ENCODE assay signal across 37 cellular contexts in the genomic region with DNA sequence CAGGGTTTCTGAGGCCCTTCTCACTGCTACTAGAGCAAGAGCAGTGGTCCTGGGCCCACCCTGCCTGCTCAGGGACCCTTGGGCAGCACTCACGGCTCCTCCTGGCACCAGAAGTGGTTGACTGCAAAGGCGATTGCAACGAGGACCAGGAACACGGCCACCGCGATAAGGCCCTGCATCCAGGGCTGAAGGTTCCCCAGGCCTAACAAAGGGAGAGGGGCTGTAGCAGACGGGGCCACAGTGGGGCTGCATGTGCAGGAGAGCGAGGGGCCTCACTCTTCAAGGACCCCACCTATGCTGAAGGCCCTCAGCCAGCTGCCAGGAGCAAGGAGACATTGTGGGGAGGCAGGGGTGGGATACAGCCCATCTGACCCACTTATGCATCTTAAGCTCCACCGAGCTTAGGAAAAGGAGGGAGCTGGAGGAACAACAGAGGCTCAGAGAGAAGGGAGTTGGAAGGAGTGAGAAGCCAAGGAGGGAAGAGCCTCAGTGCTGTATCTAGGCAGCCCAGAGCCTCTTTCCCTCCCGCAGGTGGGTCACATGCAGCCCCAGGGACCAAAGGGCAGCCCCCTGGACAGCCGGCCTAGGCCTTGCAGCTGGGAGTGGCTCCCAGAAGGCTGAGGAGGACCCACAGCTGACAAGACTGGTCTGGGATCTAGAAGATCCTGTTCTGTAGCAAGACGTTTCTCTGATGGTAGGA. TPM values are rescaled to one million over a fixed set of nuclear protein-coding genes. Genes with fewer than 3 reads are reported as not detected.
DNase-seq lines count a peak whose midpoint lies in the region; ATAC-seq, FAIRE-seq and TF ChIP-seq lines count a peak whose summit lies in the region.
"Had no signal": no experiment of that assay in that cellular context is flagged by ENCODE, and none has a peak within 500 bp of the region (broad histone marks: within the 10 kb centered on the region; RNA-seq: fewer than 3 reads in every experiment).

No MANE protein-coding gene starts in this region.

- H3K4me1 Mint-ChIP-seq in activated CD8-positive, alpha-beta memory T cell treated with anti-CD3 and anti-CD28 coated beads, Interleukin-2, amount 10 ng/mL, durations not matched to agents 7 days and 5 days: no peaks in the 10 kb centered on the region
- H3K4me1 Mint-ChIP-seq: activated naive CD8-positive, alpha-beta T cell treated with anti-CD3 and anti-CD28 coated beads for 36 hours had no signal

- H2AFZ ChIP-seq in K562 (ENCODE audit: low read depth, low read length): peak overlapping the region; percentile 22; the same call in 1 of the 2 replicates
- H2AFZ ChIP-seq in HepG2 (ENCODE audit: low read length): no peak overlapping the region
- H2AFZ ChIP-seq: PC-9 had no signal

- intact Hi-C loops in K562 (cut with micrococcal nuclease) (no loop called here), HepG2 (cut with micrococcal nuclease; ENCODE audit: unreplicated experiment) (no loop called here)

- H3K27me3 ChIP-seq in K562 (ENCODE audit: control insufficient read depth in 2 of 2, insufficient read depth in 2 of 2, low read length in 2 of 2) (no peaks in the 10 kb centered on the region), HepG2 (ENCODE audit: control insufficient read depth in 1 of 2, insufficient read depth in 2 of 2, low read length in 2 of 2) (no peaks in the 10 kb centered on the region)
- H3K27me3 ChIP-seq: breast epithelium, pancreas, testis, uterus had no signal

- FAIRE-seq in K562 (lab: Jason Lieb, UNC): no peak
- FAIRE-seq in HepG2 (lab: Jason Lieb, UNC): no peak
- FAIRE-seq: A204.1, GM18507, H54, keratinocyte, pancreas, small intestine had no signal

- H3K27ac Mint-ChIP-seq in activated CD8-positive, alpha-beta memory T cell treated with anti-CD3 and anti-CD28 coated beads, Interleukin-2, amount 10 ng/mL, durations not matched to agents 7 days and 5 days: no peak overlapping the region
- H3K27ac Mint-ChIP-seq: activated naive CD8-positive, alpha-beta T cell treated with anti-CD3 and anti-CD28 coated beads for 36 hours; T-helper 1 cell treated with Interleukin-12 subunit alpha and Interleukin-12 subunit beta and Interleukin-4 antibody, amounts not matched to agents 30 μg/mL and 1 μg/mL, for 36 hours had no signal

- TF ChIP-seq CTCF in K562 (IDR thresholded peaks at IDR 0.05 in 2 of 3, conservative IDR thresholded peaks at IDR 0.05 in 1 of 3; ENCODE audit: insufficient read depth in 2 of 3, low read depth in 1 of 3, low read length in 3 of 3): no peak
- TF ChIP-seq CTCF in HepG2 (CRISPR knock-in tag; IDR thresholded peaks at IDR 0.05): no peak

- no peaks in the 10 kb centered on the region for H3K9me3 ChIP-seq in K562 (replicated peaks; ENCODE audit: control insufficient read depth, insufficient read depth, low read depth, low read length)
- no peaks in the 10 kb centered on the region for H3K9me3 ChIP-seq in HepG2 (ENCODE audit: low read length)
- H3K9me3 ChIP-seq: breast epithelium, pancreas, testis, uterus had no signal

- H3K36me3 ChIP-seq in K562 (ENCODE audit: control insufficient read depth, insufficient read depth, low read length) (no peaks in the 10 kb centered on the region), HepG2 (replicated peaks in 1 of 2; ENCODE audit: control insufficient read depth in 1 of 2, insufficient read depth in 2 of 2, low read length in 2 of 2) (no peaks in the 10 kb centered on the region)
- H3K36me3 ChIP-seq: breast epithelium, pancreas, uterus had no signal

- in situ Hi-C loops in K562 (cut with MboI) (loop anchor here (10.0 kb wide), 1 partner anchor 517 kb away; no protein-coding TSS in a partner anchor), HepG2 (cut with HindIII; ENCODE audit: extremely low pct_ligation_motif_present, low pct_unique_long_range_greater_than_20kb) (loop anchor here (25.0 kb wide), 1 partner anchor 525 kb away; no protein-coding TSS in a partner anchor)

- H3K4me3 ChIP-seq in K562: no peak overlapping the region
- H3K4me3 ChIP-seq in HepG2 (replicated peaks in 1 of 3; ENCODE audit: insufficient read depth in 1 of 3, low read depth in 2 of 3, low read length in 3 of 3): peak overlapping the region in 1 of 3 experiments; percentile 31; a peak in 1 of 6 replicates
- H3K4me3 ChIP-seq: breast epithelium, pancreas, PC-9, testis, uterus had no signal

- TF ChIP-seq POLR2A in K562 (conservative IDR thresholded peaks at IDR 0.05) (no peak), HepG2 (IDR thresholded peaks at IDR 0.05; ENCODE audit: insufficient read depth in 1 of 2, low read depth in 2 of 2, low read length in 2 of 2) (no peak)

- H4K20me1 ChIP-seq in K562 (replicated peaks; ENCODE audit: control insufficient read depth, insufficient read depth, low read length) (no peaks in the 10 kb centered on the region), HepG2 (ENCODE audit: insufficient read depth, low read length) (no peaks in the 10 kb centered on the region)

- peak; percentile 34 for DNase-seq in activated CD8-positive, alpha-beta memory T cell treated with anti-CD3 and anti-CD28 coated beads, Interleukin-2, amount 10 ng/mL, durations not matched to agents 7 days and 5 days
- DNase-seq in activated CD8-positive, alpha-beta memory T cell treated with anti-CD3 and anti-CD28 coated beads, Interleukin-2, amount 50 U/mL, for 4 hours: no peak
- DNase-seq in K562 (ENCODE audit: extremely low read depth in 1 of 4, low spot score in 3 of 4): no peak
- DNase-seq in HepG2 (ENCODE audit: low spot score): no peak
- peak; percentile 17 for DNase-seq in stimulated activated CD8-positive, alpha-beta memory T cell treated with anti-CD3 and anti-CD28 coated beads, Interleukin-4, amount 100 ng/mL, for 48 hours
- no peak for DNase-seq in NOMO-1 (lab: John Stamatoyannopoulos, UW; ENCODE audit: unreplicated experiment in 2 of 2)
- DNase-seq: activated CD4-positive, alpha-beta T cell treated with anti-CD3 and anti-CD28 coated beads, Interleukin-2, amount 50 U/mL, for 4 hours; activated CD4-positive, CD25-positive, alpha-beta regulatory T cell; activated naive CD8-positive, alpha-beta T cell treated with anti-CD3 and anti-CD28 coated beads for 36 hours; anterior cingulate cortex; EL; Kasumi-1; NCI-H1417 treated with DMSO at 0.1 percent for 48 hours; NCI-H2029 treated with DMSO at 0.1 percent for 48 hours; NCI-H526; NK-92 treated with Interleukin-12 subunit alpha and Interleukin-12 subunit beta, amount 100 ng/mL, for 24 hours; pancreas; PC-9; retina; Right ventricle myocardium superior; small intestine; stimulated activated naive CD4-positive, alpha-beta T cell treated with Interleukin-2 at 50 U/mL for 16 hours; testis; uterus had no signal

- H3K4me2 ChIP-seq in K562 (ENCODE audit: insufficient read depth, low read length): no peak overlapping the region
- H3K4me2 ChIP-seq in HepG2 (ENCODE audit: low read depth, low read length): peak overlapping the region; percentile 47
- H3K4me2 ChIP-seq: PC-9 had no signal

- H3K79me2 ChIP-seq in K562 (ENCODE audit: control insufficient read depth, insufficient read depth, low read length) (no peaks in the 10 kb centered on the region), HepG2 (ENCODE audit: insufficient read depth, low read length) (no peaks in the 10 kb centered on the region)

- H3K4me3 Mint-ChIP-seq in activated CD8-positive, alpha-beta memory T cell treated with anti-CD3 and anti-CD28 coated beads, Interleukin-2, amount 10 ng/mL, durations not matched to agents 7 days and 5 days: no peak overlapping the region
- H3K4me3 Mint-ChIP-seq: activated naive CD8-positive, alpha-beta T cell treated with anti-CD3 and anti-CD28 coated beads for 36 hours; CD14-positive monocyte; T-helper 1 cell treated with Interleukin-12 subunit alpha and Interleukin-12 subunit beta and Interleukin-4 antibody, amounts not matched to agents 30 μg/mL and 1 μg/mL, for 36 hours had no signal

- H3K9me1 ChIP-seq in K562 (ENCODE audit: control insufficient read depth, insufficient read depth, low read length): no peaks in the 10 kb centered on the region

- H3K9me3 Mint-ChIP-seq in activated CD8-positive, alpha-beta memory T cell treated with anti-CD3 and anti-CD28 coated beads, Interleukin-2, amount 10 ng/mL, durations not matched to agents 7 days and 5 days (ENCODE audit: low read depth): no peaks in the 10 kb centered on the region
- H3K9me3 Mint-ChIP-seq: activated naive CD8-positive, alpha-beta T cell treated with anti-CD3 and anti-CD28 coated beads for 36 hours; T-helper 1 cell treated with Interleukin-12 subunit alpha and Interleukin-12 subunit beta and Interleukin-4 antibody, amounts not matched to agents 30 μg/mL and 1 μg/mL, for 36 hours had no signal

- no TSS peak for BruUV-seq in K562 (replicated peaks; lab: Mats Ljungman, UMichigan)
- no TSS peak for BruUV-seq in HepG2 (replicated peaks; lab: Mats Ljungman, UMichigan)

- H3K4me1 ChIP-seq in K562 (replicated peaks in 1 of 2; ENCODE audit: control insufficient read depth in 2 of 2, insufficient read depth in 2 of 2, low read length in 2 of 2) (peaks cover 40 to 72% of the 10 kb centered on the region in 2 experiments), HepG2 (ENCODE audit: insufficient read depth, low read length) (peaks cover 87% of the 10 kb centered on the region)
- H3K4me1 ChIP-seq: testis had no signal

- H3K27me3 Mint-ChIP-seq in activated CD8-positive, alpha-beta memory T cell treated with anti-CD3 and anti-CD28 coated beads, Interleukin-2, amount 10 ng/mL, durations not matched to agents 7 days and 5 days: peaks cover 3% of the 10 kb centered on the region

- 67% methylated on average over 12 of the region's 12 CpGs for WGBS in K562 (ENCODE audit: insufficient coverage, low coverage, missing lambda C conversion rate)
- WGBS in HepG2 (ENCODE audit: low lambda C conversion rate): 66% methylated on average over 11 of the region's 12 CpGs

- no peak for ATAC-seq in activated CD8-positive, alpha-beta memory T cell treated with anti-CD3 and anti-CD28 coated beads, Interleukin-2, amount 10 ng/mL, durations not matched to agents 7 days and 5 days
- ATAC-seq in K562 (no peak), HepG2 (0 out of 3 replicates have a peak, but pooled peaks have one; percentile 6), HG03354 (IDR thresholded peaks at IDR 0.05; ENCODE audit: poor library complexity, severe bottlenecking, unreplicated experiment) (no peak), HG02798 (IDR thresholded peaks at IDR 0.05; ENCODE audit: poor library complexity, unreplicated experiment) (no peak)
- ATAC-seq: pancreas, SK-N-SH treated with all-trans-retinoic acid at 6 μM for 48 hours had no signal

- TF ChIP-seq EP300 in K562 (IDR thresholded peaks at IDR 0.05; ENCODE audit: low read length) (no peak), HepG2 (IDR thresholded peaks at IDR 0.05; ENCODE audit: low read depth in 2 of 2, low read length in 2 of 2) (no peak), HepG2 (CRISPR knock-in tag; IDR thresholded peaks at IDR 0.05; ENCODE audit: borderline replicate concordance) (no peak)

- no peak overlapping the region for H3K27ac ChIP-seq in K562 (ENCODE audit: extremely low read depth, low read depth, low read length)
- no peak overlapping the region for H3K27ac ChIP-seq in HepG2 (ENCODE audit: extremely low read length, insufficient read depth, low read length)
- H3K27ac ChIP-seq: breast epithelium, pancreas, PC-9, testis, uterus had no signal

- H3K9ac ChIP-seq in K562 (ENCODE audit: insufficient read depth in 1 of 2, low read depth in 2 of 2, low read length in 2 of 2): peak overlapping the region in 1 of 2 experiments; percentile 74; a peak in 2 of 4 replicates
- peak overlapping the region; percentile 39; the same call in 1 of the 2 replicates for H3K9ac ChIP-seq in HepG2 (ENCODE audit: insufficient read depth, low read depth, low read length)

- no peaks in the 10 kb centered on the region for H3K36me3 Mint-ChIP-seq in activated CD8-positive, alpha-beta memory T cell treated with anti-CD3 and anti-CD28 coated beads, Interleukin-2, amount 10 ng/mL, durations not matched to agents 7 days and 5 days
- H3K36me3 Mint-ChIP-seq: activated naive CD8-positive, alpha-beta T cell treated with anti-CD3 and anti-CD28 coated beads for 36 hours; CD14-positive monocyte had no signal

- POLR2A ChIA-PET in K562 (lab: Yijun Ruan, JAX) (interaction anchor here (0.5 to 1.5 kb wide), 4 partner anchors 8 to 32 kb away, joined by 3 to 6 read pairs (median 4); no protein-coding TSS in a partner anchor), HepG2 (lab: Yijun Ruan, JAX) (interaction anchor here (8.3 kb wide), 1 partner anchor 6 kb away, joined by 168 read pairs; no protein-coding TSS in a partner anchor)

- TF ChIP-seq RAD21 in K562 (CRISPR knock-in tag; conservative IDR thresholded peaks at IDR 0.05 in 1 of 2, IDR thresholded peaks at IDR 0.05 in 1 of 2) (no peak), HepG2 (CRISPR knock-in tag; IDR thresholded peaks at IDR 0.05) (0 out of 2 replicates have a peak, but pooled peaks have one; percentile 8)

- CTCF ChIA-PET in activated CD8-positive, alpha-beta memory T cell treated with anti-CD3 and anti-CD28 coated beads, Interleukin-2, amount 10 ng/mL, durations not matched to agents 7 days and 5 days (lab: Charles Lee): interaction anchor here (1.7 kb wide), 1 partner anchor 8 kb away, joined by 13 read pairs; no protein-coding TSS in a partner anchor
- CTCF ChIA-PET in K562 (lab: Yijun Ruan, JAX; ENCODE audit: low intra/inter-chr PET ratio) (no interaction called here), HepG2 (lab: Yijun Ruan, JAX; ENCODE audit: low intra/inter-chr PET ratio, low total read pairs) (no interaction called here)

RNA-seq across cellular contexts. Expression of a gene that starts 2.5 kb away (rescaled TPM):
- total RNA-seq in activated CD8-positive, alpha-beta memory T cell treated with anti-CD3 and anti-CD28 coated beads, Interleukin-2, amount 10 ng/mL, durations not matched to agents 7 days and 5 days: not detected
- 0.74 and 1.0 TPM in 2 replicates for total RNA-seq in K562 (2011; cell fraction: chromatin; rRNA removed; ENCODE audit: low replicate concordance)
- 0.92 and 1.2 TPM in 2 replicates for total RNA-seq in K562 (2011; cell fraction: nucleolus; rRNA removed)
- total RNA-seq in K562 (2011; cell fraction: nucleoplasm; rRNA removed): 1.1 and 1.2 TPM in 2 replicates
- total RNA-seq in K562 (2014; rRNA removed): 0.33 and 0.59 TPM in 2 replicates
- not detected in 2 replicates for total RNA-seq in K562 (2014; rRNA removed; fragmentation: Illumina TruSeq; extraction: Trizol)
- total RNA-seq in K562 (2015; rRNA removed; fragmentation: Illumina TruSeq; extraction: Trizol): not detected in 2 replicates
- 0.33 and 0.49 TPM in 2 replicates for total RNA-seq in K562 (2021)
- 0.17 and 0.64 TPM in 2 replicates for polyA plus RNA-seq in K562 (2011; rRNA removed)
- polyA plus RNA-seq in K562 (2011; cell fraction: cytosol; rRNA removed): 0.68 and 1.0 TPM in 2 replicates
- 0.73 and 1.3 TPM in 2 replicates for polyA plus RNA-seq in K562 (2011; cell fraction: nucleus; rRNA removed)
- 0.48 and 0.66 TPM in 2 replicates for polyA plus RNA-seq in K562 (2012)
- 0.32 and 0.68 TPM in 2 replicates for polyA plus RNA-seq in K562 (2014; fragmentation: Illumina TruSeq; extraction: Trizol)
- polyA plus RNA-seq in K562 (2014; fragmentation: Nextera tagmentation; extraction: Ambion mirVana): under 1 TPM; 0.45 to 0.55 TPM
- 0.32 and 0.53 TPM in 2 replicates for polyA plus RNA-seq in K562 (2014; rRNA removed)
- polyA minus RNA-seq in K562 (2011; rRNA and poly(A)+ RNA removed): not detected in 2 replicates
- not detected in 2 replicates for polyA minus RNA-seq in K562 (2011; cell fraction: cytosol; rRNA and poly(A)+ RNA removed)
- not detected in 2 replicates for polyA minus RNA-seq in K562 (2011; cell fraction: nucleus; rRNA and poly(A)+ RNA removed)
- 0.24 TPM in 1 of 2 replicates, not detected in the other for total RNA-seq in HepG2 (2016; rRNA removed; fragmentation: Illumina TruSeq; extraction: Trizol)
- not detected in 2 replicates for total RNA-seq in HepG2 (2016; cell fraction: cytosol; rRNA removed; fragmentation: Illumina TruSeq; extraction: Trizol; ENCODE audit: low read depth)
- total RNA-seq in HepG2 (2016; cell fraction: insoluble cytoplasmic fraction; rRNA removed; fragmentation: Illumina TruSeq; extraction: Trizol): 0.25 and 0.35 TPM in 2 replicates
- not detected in 2 replicates for total RNA-seq in HepG2 (2016; cell fraction: membrane; rRNA removed; fragmentation: Illumina TruSeq; extraction: Trizol)
- total RNA-seq in HepG2 (2016; cell fraction: nucleus; rRNA removed; fragmentation: Illumina TruSeq; extraction: Trizol): not detected in 2 replicates
- polyA plus RNA-seq in HepG2 (2011; rRNA removed): 1.6 TPM in 2 replicates
- 1.1 and 2.0 TPM in 2 replicates for polyA plus RNA-seq in HepG2 (2011; cell fraction: cytosol; rRNA removed)
- 0.64 and 0.80 TPM in 2 replicates for polyA plus RNA-seq in HepG2 (2011; cell fraction: nucleus; rRNA removed)
- 2.0 and 2.5 TPM in 2 replicates for polyA plus RNA-seq in HepG2 (2012)
- 0.17 and 0.35 TPM in 2 replicates for polyA plus RNA-seq in HepG2 (2016; cell fraction: cytosol; fragmentation: Illumina TruSeq; extraction: Trizol; ENCODE audit: low read depth)
- 0.29 TPM in 1 of 2 replicates, not detected in the other for polyA plus RNA-seq in HepG2 (2016; cell fraction: insoluble cytoplasmic fraction; fragmentation: Illumina TruSeq; extraction: Trizol; ENCODE audit: low read depth)
- 0.27 and 0.50 TPM in 2 replicates for polyA plus RNA-seq in HepG2 (2016; cell fraction: membrane; fragmentation: Illumina TruSeq; extraction: Trizol; ENCODE audit: low read depth)
- polyA plus RNA-seq in HepG2 (2016; cell fraction: nucleus; fragmentation: Illumina TruSeq; extraction: Trizol; ENCODE audit: insufficient read depth, low read depth): not detected in 2 replicates
- 0.46 TPM in 1 of 2 replicates, not detected in the other for polyA minus RNA-seq in HepG2 (2011; rRNA and poly(A)+ RNA removed; ENCODE audit: low replicate concordance)
- 1.1 TPM in 1 of 2 replicates, not detected in the other for polyA minus RNA-seq in HepG2 (2011; cell fraction: cytosol; rRNA and poly(A)+ RNA removed)
- polyA minus RNA-seq in HepG2 (2011; cell fraction: nucleus; rRNA and poly(A)+ RNA removed): not detected in 2 replicates
- total RNA-seq: activated naive CD8-positive, alpha-beta T cell treated with anti-CD3 and anti-CD28 coated beads for 36 hours; chondrocyte; lung microvascular endothelial cell; Right ventricle myocardium superior had no signal
- polyA plus RNA-seq: neural cell had no signal

RNA-seq across cellular contexts. Expression of a gene that starts 44.6 kb away (rescaled TPM):
- not detected for total RNA-seq in activated CD8-positive, alpha-beta memory T cell treated with anti-CD3 and anti-CD28 coated beads, Interleukin-2, amount 10 ng/mL, durations not matched to agents 7 days and 5 days
- 80.8 and 102 TPM in 2 replicates for total RNA-seq in K562 (2011; cell fraction: chromatin; rRNA removed; ENCODE audit: low replicate concordance)
- total RNA-seq in K562 (2011; cell fraction: nucleolus; rRNA removed): 96.7 and 104 TPM in 2 replicates
- 105 and 124 TPM in 2 replicates for total RNA-seq in K562 (2011; cell fraction: nucleoplasm; rRNA removed)
- total RNA-seq in K562 (2014; rRNA removed): 59.7 and 103 TPM in 2 replicates
- total RNA-seq in K562 (2014; rRNA removed; fragmentation: Illumina TruSeq; extraction: Trizol): 67.6 and 79.8 TPM in 2 replicates
- 63.5 and 68.1 TPM in 2 replicates for total RNA-seq in K562 (2015; rRNA removed; fragmentation: Illumina TruSeq; extraction: Trizol)
- 76.5 and 81.3 TPM in 2 replicates for total RNA-seq in K562 (2021)
- 51.1 and 53.3 TPM in 2 replicates for polyA plus RNA-seq in K562 (2011; rRNA removed)
- 34.3 and 44.4 TPM in 2 replicates for polyA plus RNA-seq in K562 (2011; cell fraction: cytosol; rRNA removed)
- polyA plus RNA-seq in K562 (2011; cell fraction: nucleus; rRNA removed): 78.7 and 92.4 TPM in 2 replicates
- polyA plus RNA-seq in K562 (2012): 53.0 and 55.6 TPM in 2 replicates
- polyA plus RNA-seq in K562 (2014; fragmentation: Illumina TruSeq; extraction: Trizol): 72.3 and 106 TPM in 2 replicates
- 10 to 100 TPM; 18.5 to 22.9 TPM for polyA plus RNA-seq in K562 (2014; fragmentation: Nextera tagmentation; extraction: Ambion mirVana)
- 42.7 and 49.5 TPM in 2 replicates for polyA plus RNA-seq in K562 (2014; rRNA removed)
- 55.7 and 60.3 TPM in 2 replicates for polyA minus RNA-seq in K562 (2011; rRNA and poly(A)+ RNA removed)
- polyA minus RNA-seq in K562 (2011; cell fraction: cytosol; rRNA and poly(A)+ RNA removed): 37.3 and 64.4 TPM in 2 replicates
- 55.6 and 91.2 TPM in 2 replicates for polyA minus RNA-seq in K562 (2011; cell fraction: nucleus; rRNA and poly(A)+ RNA removed)
- total RNA-seq in HepG2 (2016; rRNA removed; fragmentation: Illumina TruSeq; extraction: Trizol): not detected in 2 replicates
- total RNA-seq in HepG2 (2016; cell fraction: cytosol; rRNA removed; fragmentation: Illumina TruSeq; extraction: Trizol; ENCODE audit: low read depth): not detected in 2 replicates
- not detected in 2 replicates for total RNA-seq in HepG2 (2016; cell fraction: insoluble cytoplasmic fraction; rRNA removed; fragmentation: Illumina TruSeq; extraction: Trizol)
- total RNA-seq in HepG2 (2016; cell fraction: membrane; rRNA removed; fragmentation: Illumina TruSeq; extraction: Trizol): not detected in 2 replicates
- total RNA-seq in HepG2 (2016; cell fraction: nucleus; rRNA removed; fragmentation: Illumina TruSeq; extraction: Trizol): not detected in 2 replicates
- 0.05 and 0.07 TPM in 2 replicates for polyA plus RNA-seq in HepG2 (2011; rRNA removed)
- 0.01 and 0.05 TPM in 2 replicates for polyA plus RNA-seq in HepG2 (2011; cell fraction: cytosol; rRNA removed)
- polyA plus RNA-seq in HepG2 (2011; cell fraction: nucleus; rRNA removed): 0.09 and 0.10 TPM in 2 replicates
- 0.11 and 0.13 TPM in 2 replicates for polyA plus RNA-seq in HepG2 (2012)
- not detected in 2 replicates for polyA plus RNA-seq in HepG2 (2016; cell fraction: cytosol; fragmentation: Illumina TruSeq; extraction: Trizol; ENCODE audit: low read depth)
- not detected in 2 replicates for polyA plus RNA-seq in HepG2 (2016; cell fraction: insoluble cytoplasmic fraction; fragmentation: Illumina TruSeq; extraction: Trizol; ENCODE audit: low read depth)
- not detected in 2 replicates for polyA plus RNA-seq in HepG2 (2016; cell fraction: membrane; fragmentation: Illumina TruSeq; extraction: Trizol; ENCODE audit: low read depth)
- polyA plus RNA-seq in HepG2 (2016; cell fraction: nucleus; fragmentation: Illumina TruSeq; extraction: Trizol; ENCODE audit: insufficient read depth, low read depth): not detected in 2 replicates
- 0.26 TPM in 1 of 2 replicates, not detected in the other for polyA minus RNA-seq in HepG2 (2011; rRNA and poly(A)+ RNA removed; ENCODE audit: low replicate concordance)
- polyA minus RNA-seq in HepG2 (2011; cell fraction: cytosol; rRNA and poly(A)+ RNA removed): not detected in 2 replicates
- not detected in 2 replicates for polyA minus RNA-seq in HepG2 (2011; cell fraction: nucleus; rRNA and poly(A)+ RNA removed)
- total RNA-seq: activated naive CD8-positive, alpha-beta T cell treated with anti-CD3 and anti-CD28 coated beads for 36 hours; PC-9 had no signal
- polyA plus RNA-seq: keratinocyte, neural cell had no signal

RNA-seq across cellular contexts. Expression of a gene that starts 50.1 kb away (rescaled TPM):
- total RNA-seq in activated CD8-positive, alpha-beta memory T cell treated with anti-CD3 and anti-CD28 coated beads, Interleukin-2, amount 10 ng/mL, durations not matched to agents 7 days and 5 days: not detected
- total RNA-seq in K562 (2011; cell fraction: chromatin; rRNA removed; ENCODE audit: low replicate concordance): not detected in 2 replicates
- total RNA-seq in K562 (2011; cell fraction: nucleolus; rRNA removed): not detected in 2 replicates
- not detected in 2 replicates for total RNA-seq in K562 (2011; cell fraction: nucleoplasm; rRNA removed)
- total RNA-seq in K562 (2014; rRNA removed) (not detected in 2 replicates), K562 (2014; rRNA removed; fragmentation: Illumina TruSeq; extraction: Trizol) (not detected in 2 replicates), K562 (2015; rRNA removed; fragmentation: Illumina TruSeq; extraction: Trizol) (not detected in 2 replicates), K562 (2021) (0.07 TPM in 1 of 2 replicates, not detected in the other), HepG2 (2016; rRNA removed; fragmentation: Illumina TruSeq; extraction: Trizol) (not detected in 2 replicates)
- polyA plus RNA-seq in K562 (2011; rRNA removed) (not detected in 2 replicates), K562 (2014; fragmentation: Illumina TruSeq; extraction: Trizol) (not detected in 2 replicates), K562 (2014; fragmentation: Nextera tagmentation; extraction: Ambion mirVana) (not detected), K562 (2014; rRNA removed) (not detected in 2 replicates), HepG2 (2011; rRNA removed) (not detected in 2 replicates)
- polyA plus RNA-seq in K562 (2011; cell fraction: cytosol; rRNA removed): not detected in 2 replicates
- polyA plus RNA-seq in K562 (2011; cell fraction: nucleus; rRNA removed): not detected in 2 replicates
- 0.04 TPM in 1 of 2 replicates, not detected in the other for polyA plus RNA-seq in K562 (2012)
- polyA minus RNA-seq in K562 (2011; rRNA and poly(A)+ RNA removed): not detected in 2 replicates
- not detected in 2 replicates for polyA minus RNA-seq in K562 (2011; cell fraction: cytosol; rRNA and poly(A)+ RNA removed)
- polyA minus RNA-seq in K562 (2011; cell fraction: nucleus; rRNA and poly(A)+ RNA removed): not detected in 2 replicates
- not detected in 2 replicates for total RNA-seq in HepG2 (2016; cell fraction: cytosol; rRNA removed; fragmentation: Illumina TruSeq; extraction: Trizol; ENCODE audit: low read depth)
- not detected in 2 replicates for total RNA-seq in HepG2 (2016; cell fraction: insoluble cytoplasmic fraction; rRNA removed; fragmentation: Illumina TruSeq; extraction: Trizol)
- not detected in 2 replicates for total RNA-seq in HepG2 (2016; cell fraction: membrane; rRNA removed; fragmentation: Illumina TruSeq; extraction: Trizol)
- total RNA-seq in HepG2 (2016; cell fraction: nucleus; rRNA removed; fragmentation: Illumina TruSeq; extraction: Trizol): not detected in 2 replicates
- not detected in 2 replicates for polyA plus RNA-seq in HepG2 (2011; cell fraction: cytosol; rRNA removed)
- polyA plus RNA-seq in HepG2 (2011; cell fraction: nucleus; rRNA removed): not detected in 2 replicates
- 0.08 TPM in 1 of 2 replicates, not detected in the other for polyA plus RNA-seq in HepG2 (2012)
- not detected in 2 replicates for polyA plus RNA-seq in HepG2 (2016; cell fraction: cytosol; fragmentation: Illumina TruSeq; extraction: Trizol; ENCODE audit: low read depth)
- not detected in 2 replicates for polyA plus RNA-seq in HepG2 (2016; cell fraction: insoluble cytoplasmic fraction; fragmentation: Illumina TruSeq; extraction: Trizol; ENCODE audit: low read depth)
- polyA plus RNA-seq in HepG2 (2016; cell fraction: membrane; fragmentation: Illumina TruSeq; extraction: Trizol; ENCODE audit: low read depth): not detected in 2 replicates
- polyA plus RNA-seq in HepG2 (2016; cell fraction: nucleus; fragmentation: Illumina TruSeq; extraction: Trizol; ENCODE audit: insufficient read depth, low read depth): not detected in 2 replicates
- 0.07 TPM in 1 of 2 replicates, not detected in the other for polyA minus RNA-seq in HepG2 (2011; rRNA and poly(A)+ RNA removed; ENCODE audit: low replicate concordance)
- polyA minus RNA-seq in HepG2 (2011; cell fraction: cytosol; rRNA and poly(A)+ RNA removed): not detected in 2 replicates
- polyA minus RNA-seq in HepG2 (2011; cell fraction: nucleus; rRNA and poly(A)+ RNA removed): not detected in 2 replicates
- total RNA-seq: activated naive CD8-positive, alpha-beta T cell treated with anti-CD3 and anti-CD28 coated beads for 36 hours; chondrocyte; lung microvascular endothelial cell; PC-9 had no signal
- polyA plus RNA-seq: CD14-positive monocyte, keratinocyte, neural cell had no signal

Comparison
In these comparisons a context has a peak if more than half of its experiments do, and no peak if none do; other contexts are left out.
1. DNase-seq: peak in activated CD8-positive, alpha-beta memory T cell treated with anti-CD3 and anti-CD28 coated beads, Interleukin-2, amount 10 ng/mL, durations not matched to agents 7 days and 5 days (single experiment) and stimulated activated CD8-positive, alpha-beta memory T cell treated with anti-CD3 and anti-CD28 coated beads, Interleukin-4, amount 100 ng/mL, for 48 hours (single experiment); none in activated CD8-positive, alpha-beta memory T cell treated with anti-CD3 and anti-CD28 coated beads, Interleukin-2, amount 50 U/mL, for 4 hours (single experiment), K562 (0 of 4), HepG2 (single experiment) and NOMO-1 (0 of 2).
2. RNA of a gene that starts 44.6 kb away (total RNA-seq): 59.7 to 124 TPM in K562; not detected in activated CD8-positive, alpha-beta memory T cell treated with anti-CD3 and anti-CD28 coated beads, Interleukin-2, amount 10 ng/mL, durations not matched to agents 7 days and 5 days and not detected in HepG2; every median in the first group is over 10 times any median in the second.